Comparison of ENCODE assay signal across 18 cellular contexts in genomic region chr9:16282718-16283117, GRCh38.
"Had no signal": no experiment of that assay in that cellular context is flagged by ENCODE, and none has a peak within 500 bp of the region (broad histone marks: within the 10 kb centered on the region; RNA-seq: fewer than 3 reads in every experiment).

No MANE protein-coding gene starts in this region.

- H3K36me3 ChIP-seq: colonic mucosa, heart left ventricle, stomach, suprapubic skin, tibial artery, upper lobe of left lung had no signal

- H3K27me3 ChIP-seq: colonic mucosa, heart left ventricle, stomach, suprapubic skin, tibial artery, upper lobe of left lung had no signal

- H3K27ac ChIP-seq: colonic mucosa, stomach, suprapubic skin, tibial artery, upper lobe of left lung had no signal

- ATAC-seq: esophagus mucosa, heart left ventricle, left lobe of liver, mucosa of descending colon, natural killer cell had no signal

- H3K4me1 ChIP-seq: colonic mucosa, heart left ventricle, suprapubic skin, tibial artery, upper lobe of left lung had no signal

- H3K9me3 ChIP-seq: colonic mucosa, heart left ventricle, mucosa of descending colon, stomach, suprapubic skin, tibial artery, upper lobe of left lung had no signal

- H3K4me3 ChIP-seq: colonic mucosa, heart left ventricle, mucosa of descending colon, stomach, suprapubic skin, tibial artery, upper lobe of left lung had no signal

- DNase-seq: cerebellar nuclear complex; colonic mucosa; dermis blood vessel endothelial cell; effector CD4-positive, alpha-beta T cell; heart left ventricle; hypothalamus; mucosa of descending colon; natural killer cell; posterior cingulate gyrus; small intestine; stimulated activated CD4-positive, alpha-beta T cell treated with anti-CD3 and anti-CD28 coated beads, Interleukin-12 subunit alpha, Interleukin-12 subunit beta, amount 100 ng/mL, for 4 hours; stimulated activated naive CD4-positive, alpha-beta T cell; stomach; tibial artery had no signal
